ENCODE assay signal across 12 cellular contexts in the genomic region with DNA sequence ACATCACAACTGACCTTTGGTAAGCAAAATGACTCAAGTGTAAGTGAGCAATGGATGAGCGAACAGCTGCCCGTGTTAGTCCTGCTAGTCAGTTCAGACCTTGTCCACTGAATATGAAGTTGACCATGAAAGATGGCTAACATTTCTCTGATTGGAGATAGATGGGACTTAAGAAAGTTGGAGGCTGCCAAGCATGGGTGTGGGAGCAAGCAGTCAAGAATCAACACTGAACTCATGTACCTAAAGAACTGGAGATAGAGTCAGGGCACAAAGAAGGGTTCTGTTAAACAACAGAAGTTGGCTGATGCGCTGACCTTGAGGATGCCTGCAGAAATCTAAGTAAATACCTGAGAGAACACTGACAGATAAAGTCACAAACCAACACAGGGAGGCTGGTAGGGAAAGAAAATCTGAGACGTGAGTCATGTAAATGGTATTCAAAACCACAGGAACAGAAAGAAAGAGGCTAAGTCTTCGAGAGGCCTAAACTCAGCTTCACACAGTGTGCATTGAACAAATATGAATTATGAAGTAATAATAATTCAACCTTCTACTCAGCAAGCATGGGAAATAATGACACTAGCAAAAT. TPM values are rescaled to one million over a fixed set of nuclear protein-coding genes. Genes with fewer than 3 reads are reported as not detected.
DNase-seq lines count a peak whose midpoint lies in the region; ATAC-seq, FAIRE-seq and TF ChIP-seq lines count a peak whose summit lies in the region.
"Had no signal": no experiment of that assay in that cellular context is flagged by ENCODE, and none has a peak within 500 bp of the region (broad histone marks: within the 10 kb centered on the region; RNA-seq: fewer than 3 reads in every experiment).

No MANE protein-coding gene starts in this region.

- WGBS in sigmoid colon, 2 donors = 75 to 82% methylated on average over 5 of the region's 5 CpGs

- POLR2A ChIA-PET in endothelial cell of umbilical vein (lab: Charles Lee) = no interaction called here

- H3K9me3 Mint-ChIP-seq in neural progenitor cell = no peaks in the 10 kb centered on the region

- H3K27ac Mint-ChIP-seq in neural progenitor cell = peak overlapping the region; percentile 57

- BruUV-seq in endothelial cell of umbilical vein (replicated peaks; lab: Mats Ljungman, UMichigan) = no TSS peak

- no peak overlapping the region for H3K4me3 Mint-ChIP-seq in neural progenitor cell

- FAIRE-seq in endothelial cell of umbilical vein (lab: Jason Lieb, UNC) = peak; percentile 68

- H3K9ac ChIP-seq in endothelial cell of umbilical vein (replicated peaks; ENCODE audit: extremely low read depth, insufficient read depth, low read length) = no peak overlapping the region
- no peak overlapping the region for H3K9ac ChIP-seq in neural progenitor cell

- no peak overlapping the region for H2AFZ ChIP-seq in endothelial cell of umbilical vein (ENCODE audit: low read depth, low read length)
- H2AFZ ChIP-seq in neural progenitor cell (replicated peaks) = no peak overlapping the region

- H3K27me3 Mint-ChIP-seq in neural progenitor cell (ENCODE audit: insufficient read depth, low read depth) = no peaks in the 10 kb centered on the region

- H3K4me1 ChIP-seq in endothelial cell of umbilical vein (ENCODE audit: control insufficient read depth, extremely low read depth, insufficient read depth, low read length) (peaks cover 37% of the 10 kb centered on the region), neural progenitor cell (no peaks in the 10 kb centered on the region), sigmoid colon (peaks cover 0 to 10% (median 0%) of the 10 kb centered on the region in 4 donors)
- H3K4me1 ChIP-seq: thyroid gland had no signal

- H3K4me2 ChIP-seq in endothelial cell of umbilical vein (ENCODE audit: insufficient read depth, low read length) = no peak overlapping the region
- H3K4me2 ChIP-seq in neural progenitor cell = no peak overlapping the region

- TF ChIP-seq POLR2A in endothelial cell of umbilical vein (IDR thresholded peaks at IDR 0.05; ENCODE audit: low read depth, low read length) (peak; percentile 10), sigmoid colon (IDR thresholded peaks at IDR 0.05) (no peak)

- no peak for TF ChIP-seq EP300 in sigmoid colon (IDR thresholded peaks at IDR 0.05)

- H3F3A ChIP-seq in neural progenitor cell (ENCODE audit: low read depth) = no peaks in the 10 kb centered on the region

- intact Hi-C loops in endothelial cell of umbilical vein (cut with micrococcal nuclease) (no loop called here), sigmoid colon (cut with DNase I) (no loop called here)

- H3K4me3 ChIP-seq in AG10803 (ENCODE audit: low read length) (no peak overlapping the region), endothelial cell of umbilical vein (replicated peaks in 1 of 3; ENCODE audit: insufficient read depth in 1 of 3, low read depth in 1 of 3, low read length in 3 of 3) (no peak overlapping the region), neural progenitor cell (no peak overlapping the region), sigmoid colon (no peak overlapping the region)
- H3K4me3 ChIP-seq: heart left ventricle, right lobe of liver, thyroid gland had no signal

- TF ChIP-seq CTCF in AG10803 (conservative IDR thresholded peaks at IDR 0.05; ENCODE audit: low read length) (no peak), endothelial cell of umbilical vein (IDR thresholded peaks at IDR 0.05; ENCODE audit: extremely low read depth in 1 of 2, insufficient read depth in 1 of 2, low read depth in 1 of 2, low read length in 2 of 2) (no peak), neural progenitor cell (IDR thresholded peaks at IDR 0.05) (no peak), sigmoid colon (IDR thresholded peaks at IDR 0.05) (no peak)

- no peaks in the 10 kb centered on the region for H3K27me3 ChIP-seq in endothelial cell of umbilical vein (ENCODE audit: control insufficient read depth in 2 of 2, insufficient read depth in 2 of 2, low read length in 2 of 2)
- H3K27me3 ChIP-seq in neural progenitor cell = no peaks in the 10 kb centered on the region
- H3K27me3 ChIP-seq in sigmoid colon = no peaks in the 10 kb centered on the region
- H3K27me3 ChIP-seq: heart left ventricle, right lobe of liver, thyroid gland had no signal

- peaks cover 26% of the 10 kb centered on the region for H3K36me3 Mint-ChIP-seq in neural progenitor cell

- H3K9me1 ChIP-seq in endothelial cell of umbilical vein (replicated peaks; ENCODE audit: control insufficient read depth, extremely low read depth, insufficient read depth, low read length) = no peaks in the 10 kb centered on the region

- peaks cover 21% of the 10 kb centered on the region for H3K4me1 Mint-ChIP-seq in neural progenitor cell

- H3K36me3 ChIP-seq in endothelial cell of umbilical vein (ENCODE audit: control insufficient read depth in 2 of 2, extremely low read depth in 1 of 2, insufficient read depth in 2 of 2, low read length in 2 of 2) (no peaks in the 10 kb centered on the region), neural progenitor cell (no peaks in the 10 kb centered on the region), sigmoid colon (peaks cover 0 to 30% (median 3%) of the 10 kb centered on the region in 4 donors)
- H3K36me3 ChIP-seq: thyroid gland had no signal

- H4K20me1 ChIP-seq in endothelial cell of umbilical vein (replicated peaks; ENCODE audit: control insufficient read depth, extremely low read depth, insufficient read depth, low read length) (no peaks in the 10 kb centered on the region), neural progenitor cell (ENCODE audit: low read depth) (no peaks in the 10 kb centered on the region)

- dilution Hi-C loops in endothelial cell of umbilical vein (cut with MboI; ENCODE audit: extremely low pct_ligation_motif_present, low sequenced_read_pairs) = no loop called here

- CTCF ChIA-PET in endothelial cell of umbilical vein (lab: Charles Lee) = interaction anchor here (1.0 to 5.7 kb wide), 7 partner anchors 8 to 84 kb away, joined by 3 to 36 read pairs (median 5); no protein-coding TSS in a partner anchor

- no peak for ATAC-seq in GM18520 (IDR thresholded peaks at IDR 0.05; ENCODE audit: unreplicated experiment)
- ATAC-seq in HG02642 (IDR thresholded peaks at IDR 0.05; ENCODE audit: poor library complexity, unreplicated experiment) = no peak
- ATAC-seq: heart left ventricle, Right ventricle myocardium inferior had no signal

- peak; percentile 86 for DNase-seq in AG10803 (ENCODE audit: low read depth)
- DNase-seq in NCI-H460 (ENCODE audit: extremely low read depth, low read depth) = peak; percentile 9
- peak; percentile 82 for DNase-seq in endothelial cell of umbilical vein (ENCODE audit: low read depth, low spot score)
- no peak for DNase-seq in neural progenitor cell (ENCODE audit: low spot score)
- DNase-seq in sigmoid colon = no peak
- no peak for DNase-seq in AML-193 (lab: John Stamatoyannopoulos, UW)
- DNase-seq: heart left ventricle, right lobe of liver, thyroid gland had no signal

- H3K9me3 ChIP-seq in endothelial cell of umbilical vein (replicated peaks; ENCODE audit: control insufficient read depth, insufficient read depth, low read length) (no peaks in the 10 kb centered on the region), neural progenitor cell (ENCODE audit: low read depth) (no peaks in the 10 kb centered on the region), sigmoid colon (no peaks in the 10 kb centered on the region)
- H3K9me3 ChIP-seq: heart left ventricle, right lobe of liver, thyroid gland had no signal

- no peaks in the 10 kb centered on the region for H3K79me2 ChIP-seq in endothelial cell of umbilical vein (ENCODE audit: control insufficient read depth, insufficient read depth, low read length)
- H3K79me2 ChIP-seq in neural progenitor cell (ENCODE audit: low read depth) = no peaks in the 10 kb centered on the region

- H3K27ac ChIP-seq in endothelial cell of umbilical vein (ENCODE audit: insufficient read depth, low read depth, low read length) (peak overlapping the region; percentile 86), neural progenitor cell (no peak overlapping the region), sigmoid colon (no peak overlapping the region)
- H3K27ac ChIP-seq: right lobe of liver, thyroid gland had no signal

TF ChIP-seq in endothelial cell of umbilical vein, 7 proteins besides CTCF, POLR2A, EP300 and RAD21 (continues in another document):
- TF ChIP-seq FOS (IDR thresholded peaks at IDR 0.05; ENCODE audit: borderline replicate concordance, insufficient read depth, low read length) = peak; percentile 72
- TF ChIP-seq, protein P1, sequence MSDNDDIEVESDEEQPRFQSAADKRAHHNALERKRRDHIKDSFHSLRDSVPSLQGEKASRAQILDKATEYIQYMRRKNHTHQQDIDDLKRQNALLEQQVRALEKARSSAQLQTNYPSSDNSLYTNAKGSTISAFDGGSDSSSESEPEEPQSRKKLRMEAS (IDR thresholded peaks at IDR 0.05; ENCODE audit: insufficient read depth, insufficient read length) = no peak

RNA-seq across cellular contexts. Expression of a gene that starts 30.7 kb away (rescaled TPM):
- total RNA-seq in NCI-H460 (2014; rRNA removed; shearing (Covaris generic)) = 0.45 TPM in 1 of 2 replicates, not detected in the other
- polyA plus RNA-seq in NCI-H460 (2014; cell fraction: nucleus; rRNA removed) = not detected in 2 replicates
- 199 and 221 TPM in 2 replicates for total RNA-seq in endothelial cell of umbilical vein
- 177 and 190 TPM in 2 replicates for polyA plus RNA-seq in endothelial cell of umbilical vein
- 189 and 193 TPM in 2 replicates for polyA plus RNA-seq in endothelial cell of umbilical vein (2011; cell fraction: cytosol; rRNA removed)
- polyA plus RNA-seq in endothelial cell of umbilical vein (2011; cell fraction: nucleus; rRNA removed) = 268 and 281 TPM in 2 replicates
- 227 and 501 TPM in 2 replicates for polyA plus RNA-seq in endothelial cell of umbilical vein (2012)
- polyA minus RNA-seq in endothelial cell of umbilical vein = 193 and 209 TPM in 2 replicates
- not detected for polyA minus RNA-seq in endothelial cell of umbilical vein (2011; cell fraction: cytosol; rRNA and poly(A)+ RNA removed)
- 83.8 and 94.2 TPM in 2 replicates for polyA minus RNA-seq in endothelial cell of umbilical vein (2011; cell fraction: nucleus; rRNA and poly(A)+ RNA removed)
- total RNA-seq in neural progenitor cell (ENCODE audit: low replicate concordance) = 2.7 and 4.7 TPM in 2 replicates
- total RNA-seq in sigmoid colon = 10 to 100 TPM in 1 of 4 donors, 1 to 10 TPM in 3; 4.4 to 24.6 (median 6.2) TPM
- polyA plus RNA-seq in sigmoid colon = 100 to 1,000 TPM; 108 to 229 (median 166) TPM

RNA-seq across cellular contexts. Expression of a gene that starts 48.4 kb away (rescaled TPM):
- 47.9 and 53.0 TPM in 2 replicates for total RNA-seq in NCI-H460 (2014; rRNA removed; shearing (Covaris generic))
- 65.0 and 88.7 TPM in 2 replicates for polyA plus RNA-seq in NCI-H460 (2014; cell fraction: nucleus; rRNA removed)
- 20.4 and 31.1 TPM in 2 replicates for total RNA-seq in endothelial cell of umbilical vein
- 8.8 and 14.6 TPM in 2 replicates for polyA plus RNA-seq in endothelial cell of umbilical vein
- 12.2 and 14.0 TPM in 2 replicates for polyA plus RNA-seq in endothelial cell of umbilical vein (2011; cell fraction: cytosol; rRNA removed)
- 15.8 and 16.5 TPM in 2 replicates for polyA plus RNA-seq in endothelial cell of umbilical vein (2011; cell fraction: nucleus; rRNA removed)
- 19.6 and 20.7 TPM in 2 replicates for polyA plus RNA-seq in endothelial cell of umbilical vein (2012)
- 30.5 and 31.1 TPM in 2 replicates for polyA minus RNA-seq in endothelial cell of umbilical vein
- polyA minus RNA-seq in endothelial cell of umbilical vein (2011; cell fraction: cytosol; rRNA and poly(A)+ RNA removed) = 28.6 TPM
- polyA minus RNA-seq in endothelial cell of umbilical vein (2011; cell fraction: nucleus; rRNA and poly(A)+ RNA removed) = 33.9 and 48.7 TPM in 2 replicates
- total RNA-seq in neural progenitor cell (ENCODE audit: low replicate concordance) = 75.3 and 77.1 TPM in 2 replicates
- 10 to 100 TPM; 24.1 to 37.8 (median 26.6) TPM for total RNA-seq in sigmoid colon
- polyA plus RNA-seq in sigmoid colon = 10 to 100 TPM; 33.5 to 88.5 (median 51.7) TPM

Comparison
In these comparisons a context has a peak if more than half of its experiments do, and no peak if none do; other contexts are left out.
1. DNase-seq: peak in AG10803 (single experiment), NCI-H460 (single experiment) and endothelial cell of umbilical vein (single experiment); none in neural progenitor cell (single experiment), sigmoid colon (single experiment) and AML-193 (0 of 2).